In the genomic region with DNA sequence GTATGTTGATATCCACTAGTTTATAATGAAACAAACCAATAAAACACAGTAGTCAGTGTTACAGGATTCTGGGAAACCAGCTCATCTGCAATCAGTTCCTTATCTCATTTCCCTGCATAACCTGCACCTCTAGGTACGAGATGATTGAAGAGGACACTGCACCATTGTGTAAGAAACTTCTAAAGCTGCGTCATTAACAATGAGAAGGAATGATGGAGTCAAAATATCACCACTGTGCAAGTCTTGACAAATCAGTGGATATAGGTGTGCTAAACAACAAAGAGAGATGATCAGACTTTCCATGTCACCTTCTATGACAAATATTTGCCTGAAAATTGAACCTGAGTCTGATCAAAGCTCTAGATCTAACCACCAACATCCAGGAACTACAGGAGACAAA, we compare ENCODE assay signal across 1 cellular context.
TF ChIP-seq lines count a peak whose summit lies in the region.

No MANE protein-coding gene starts in this region.

TF ChIP-seq in WTC11, 78 proteins besides CTCF, POLR2A, EP300 and RAD21 (continued from another document):
- TF ChIP-seq, protein P1, sequence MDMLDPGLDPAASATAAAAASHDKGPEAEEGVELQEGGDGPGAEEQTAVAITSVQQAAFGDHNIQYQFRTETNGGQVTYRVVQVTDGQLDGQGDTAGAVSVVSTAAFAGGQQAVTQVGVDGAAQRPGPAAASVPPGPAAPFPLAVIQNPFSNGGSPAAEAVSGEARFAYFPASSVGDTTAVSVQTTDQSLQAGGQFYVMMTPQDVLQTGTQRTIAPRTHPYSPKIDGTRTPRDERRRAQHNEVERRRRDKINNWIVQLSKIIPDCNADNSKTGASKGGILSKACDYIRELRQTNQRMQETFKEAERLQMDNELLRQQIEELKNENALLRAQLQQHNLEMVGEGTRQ (CRISPR knock-in tag; IDR thresholded peaks at IDR 0.05) = no peak
- TF ChIP-seq RELA (CRISPR knock-in tag; IDR thresholded peaks at IDR 0.05; ENCODE audit: borderline replicate concordance) = no peak
- TF ChIP-seq CREM (CRISPR knock-in tag; IDR thresholded peaks at IDR 0.05) = no peak
- TF ChIP-seq JUN (CRISPR knock-in tag; IDR thresholded peaks at IDR 0.05) = no peak
- TF ChIP-seq SMAD3 (CRISPR knock-in tag; IDR thresholded peaks at IDR 0.05; ENCODE audit: borderline replicate concordance) = no peak
